15 cellular contexts compared by ENCODE assay signal in genomic region chrX:39922926-39923325, GRCh38.
DNase-seq lines count a peak whose midpoint lies in the region; ATAC-seq and TF ChIP-seq lines count a peak whose summit lies in the region.
"Had no signal": no experiment of that assay in that cellular context is flagged by ENCODE, and none has a peak within 500 bp of the region (broad histone marks: within the 10 kb centered on the region; RNA-seq: fewer than 3 reads in every experiment).

No MANE protein-coding gene starts in this region.

- intact Hi-C loops in left ventricle myocardium superior (cut with micrococcal nuclease) (no loop called here), Right ventricle myocardium superior (cut with DNase I) (no loop called here), posterior vena cava (cut with DNase I) (no loop called here)

- ATAC-seq in left ventricle myocardium superior (peak; percentile 15), Right ventricle myocardium superior (ENCODE audit: poor library complexity) (no peak), HG03175 (IDR thresholded peaks at IDR 0.05; ENCODE audit: unreplicated experiment) (no peak), HG03097 (IDR thresholded peaks at IDR 0.05; ENCODE audit: low FRiP score, unreplicated experiment) (no peak)
- ATAC-seq: CD8-positive, alpha-beta T cell had no signal

- TF ChIP-seq CTCF in VCaP (conservative IDR thresholded peaks at IDR 0.05): no peak

- H3K27ac ChIP-seq in VCaP: peak overlapping the region; percentile 53
- H3K27ac ChIP-seq: GM23248 had no signal

- DNase-seq in left ventricle myocardium superior: no peak
- no peak for DNase-seq in Right ventricle myocardium superior
- peak; percentile 70 for DNase-seq in posterior vena cava (ENCODE audit: low spot score)
- DNase-seq: C1 segment of cervical spinal cord; Caco-2; CD4-positive, CD25-positive, alpha-beta regulatory T cell; CD8-positive, alpha-beta T cell; DMS153; DND-41; GM23248; H7; HCEC 1CT had no signal
